ENCODE assay signal across 9 cellular contexts in genomic region chr2:100581265-100581612, GRCh38. TPM values are rescaled to one million over a fixed set of nuclear protein-coding genes. Genes with fewer than 3 reads are reported as not detected.
DNase-seq lines count a peak whose midpoint lies in the region; ATAC-seq and TF ChIP-seq lines count a peak whose summit lies in the region.
"Had no signal": no experiment of that assay in that cellular context is flagged by ENCODE, and none has a peak within 500 bp of the region (broad histone marks: within the 10 kb centered on the region; RNA-seq: fewer than 3 reads in every experiment).

No MANE protein-coding gene starts in this region.

- peaks cover 47% of the 10 kb centered on the region for H3K4me1 Mint-ChIP-seq in CD4-positive, alpha-beta T cell (ENCODE audit: low read depth)
- H3K4me1 Mint-ChIP-seq in activated CD4-positive, alpha-beta memory T cell treated with anti-CD3 and anti-CD28 coated beads, Interleukin-2, amount 10 ng/mL, durations not matched to agents 7 days and 5 days = peaks cover 53% of the 10 kb centered on the region

- peaks cover 15% of the 10 kb centered on the region for H3K36me3 Mint-ChIP-seq in CD4-positive, alpha-beta T cell (ENCODE audit: low read depth)
- H3K36me3 Mint-ChIP-seq in activated CD4-positive, alpha-beta memory T cell treated with anti-CD3 and anti-CD28 coated beads, Interleukin-2, amount 10 ng/mL, durations not matched to agents 7 days and 5 days (ENCODE audit: low read depth) = peaks cover 12% of the 10 kb centered on the region

- peaks cover 1 to 3% of the 10 kb centered on the region in 2 donors for H3K36me3 ChIP-seq in muscle layer of duodenum (ENCODE audit: control insufficient read depth in 1 of 2, insufficient read depth in 2 of 2, low read length in 2 of 2)

- H3K27ac ChIP-seq in CD4-positive, alpha-beta T cell (ENCODE audit: low read depth, low read length) = peak overlapping the region; percentile 83
- H3K27ac ChIP-seq in muscle layer of duodenum (ENCODE audit: low read length) = peak overlapping the region; percentile 25

- peak overlapping the region; percentile 90 for H3K27ac Mint-ChIP-seq in CD4-positive, alpha-beta T cell
- peak overlapping the region; percentile 92 for H3K27ac Mint-ChIP-seq in activated CD4-positive, alpha-beta memory T cell treated with anti-CD3 and anti-CD28 coated beads, Interleukin-2, amount 10 ng/mL, durations not matched to agents 7 days and 5 days

- intact Hi-C loops in CD4-positive, alpha-beta T cell (cut with DNase I, micrococcal nuclease) = loop anchor here in 1 of 2 experiments (2.0 to 5.0 kb wide), 2 partner anchors 18 to 71 kb away; partner anchors contain the start of gene PDCL3

- no peak for TF ChIP-seq POLR2A in erythroblast (IDR thresholded peaks at IDR 0.05; ENCODE audit: low read length)

- no peaks in the 10 kb centered on the region for H3K27me3 Mint-ChIP-seq in CD4-positive, alpha-beta T cell
- H3K27me3 Mint-ChIP-seq in activated CD4-positive, alpha-beta memory T cell treated with anti-CD3 and anti-CD28 coated beads, Interleukin-2, amount 10 ng/mL, durations not matched to agents 7 days and 5 days = peaks cover 2% of the 10 kb centered on the region

- H3K4me3 ChIP-seq in muscle layer of duodenum (ENCODE audit: low read depth in 1 of 2, low read length in 2 of 2) = no peak overlapping the region

- H3K4me1 ChIP-seq in muscle layer of duodenum (ENCODE audit: control insufficient read depth in 1 of 2, insufficient read depth in 2 of 2, low read length in 2 of 2) = no peaks in the 10 kb centered on the region

- TF ChIP-seq CTCF in CD4-positive, alpha-beta T cell (IDR thresholded peaks at IDR 0.05) = no peak

- CTCF ChIA-PET in CD4-positive, alpha-beta T cell (lab: Charles Lee) = interaction anchor here (1.0 to 4.2 kb wide), 11 partner anchors 9 to 421 kb away, joined by 3 to 26 read pairs (median 8); partner anchors contain the start of genes PDCL3 and RPL31
- CTCF ChIA-PET in activated CD4-positive, alpha-beta memory T cell treated with anti-CD3 and anti-CD28 coated beads, Interleukin-2, amount 10 ng/mL, durations not matched to agents 7 days and 5 days (lab: Charles Lee) = interaction anchor here (0.7 to 2.5 kb wide), 9 partner anchors 10 to 150 kb away, joined by 3 to 17 read pairs (median 4); partner anchors contain the start of gene PDCL3

- no peak for DNase-seq in CD4-positive, alpha-beta T cell
- DNase-seq in activated CD4-positive, alpha-beta memory T cell treated with anti-CD3 and anti-CD28 coated beads, Interleukin-2, amount 10 ng/mL, durations not matched to agents 7 days and 5 days = no peak
- DNase-seq in HPDE6-E6E7 (ENCODE audit: extremely low spot score) (no peak), SKM-1 treated with dmso at 0.1 percent for 144 hours (lab: John Stamatoyannopoulos, UW; ENCODE audit: unreplicated experiment) (no peak), erythroblast (lab: John Stamatoyannopoulos, UW) (no peak)
- DNase-seq: SHP77 treated with DMSO at 0.1 percent for 48 hours had no signal

- H3K9me3 Mint-ChIP-seq in CD4-positive, alpha-beta T cell = no peaks in the 10 kb centered on the region
- H3K9me3 Mint-ChIP-seq in activated CD4-positive, alpha-beta memory T cell treated with anti-CD3 and anti-CD28 coated beads, Interleukin-2, amount 10 ng/mL, durations not matched to agents 7 days and 5 days = no peaks in the 10 kb centered on the region

- peak overlapping the region; percentile 2 for H3K4me3 Mint-ChIP-seq in CD4-positive, alpha-beta T cell
- H3K4me3 Mint-ChIP-seq in activated CD4-positive, alpha-beta memory T cell treated with anti-CD3 and anti-CD28 coated beads, Interleukin-2, amount 10 ng/mL, durations not matched to agents 7 days and 5 days = peak overlapping the region; percentile 63

- POLR2A ChIA-PET in CD4-positive, alpha-beta T cell (lab: Charles Lee) = interaction anchor here (0.7 to 7.1 kb wide), 10 partner anchors 9 to 672 kb away, joined by 3 to 101 read pairs (median 4); partner anchors contain the start of genes CNOT11, PDCL3 and RPL31
- POLR2A ChIA-PET in activated CD4-positive, alpha-beta memory T cell treated with anti-CD3 and anti-CD28 coated beads, Interleukin-2, amount 10 ng/mL, durations not matched to agents 7 days and 5 days (lab: Charles Lee) = interaction anchor here (0.9 to 8.2 kb wide), 7 partner anchors 10 to 63 kb away, joined by 3 to 105 read pairs (median 5); partner anchors contain the start of gene PDCL3

- H3K27me3 ChIP-seq in CD4-positive, alpha-beta T cell (ENCODE audit: control insufficient read depth, insufficient read depth, low read length) = no peaks in the 10 kb centered on the region
- no peaks in the 10 kb centered on the region for H3K27me3 ChIP-seq in muscle layer of duodenum (ENCODE audit: low read depth, low read length)

- ATAC-seq in CD4-positive, alpha-beta T cell (ENCODE audit: poor library complexity) = no peak
- ATAC-seq in GM21717 (IDR thresholded peaks at IDR 0.05; ENCODE audit: unreplicated experiment) (peak; percentile 18), HG02852 (IDR thresholded peaks at IDR 0.05; ENCODE audit: unreplicated experiment) (no peak)

- no peaks in the 10 kb centered on the region for H3K9me3 ChIP-seq in CD4-positive, alpha-beta T cell (ENCODE audit: control insufficient read depth, low read length)
- H3K9me3 ChIP-seq in muscle layer of duodenum (ENCODE audit: control insufficient read depth in 1 of 2, low read length in 2 of 2) = no peaks in the 10 kb centered on the region

RNA-seq across cellular contexts. Expression of gene PDCL3, which starts 18.4 kb away (rescaled TPM):
- total RNA-seq in CD4-positive, alpha-beta T cell = 10 to 100 TPM; 31.7 to 34.6 TPM
- total RNA-seq in activated CD4-positive, alpha-beta memory T cell treated with anti-CD3 and anti-CD28 coated beads, Interleukin-2, amount 10 ng/mL, durations not matched to agents 7 days and 5 days = 10 to 100 TPM; 39.6 to 40.4 TPM
